1 cellular context compared by ENCODE assay signal in genomic region chr17:33266116-33266515, GRCh38.
TF ChIP-seq lines count a peak whose summit lies in the region.

No MANE protein-coding gene starts in this region.

TF ChIP-seq in SK-N-SH, 30 proteins besides CTCF, POLR2A, EP300 and RAD21 (continued from another document):
- TF ChIP-seq PBX3 (IDR thresholded peaks at IDR 0.05) (no peak), MXI1 (IDR thresholded peaks at IDR 0.05; ENCODE audit: low read depth, low read length) (no peak), TCF12 (IDR thresholded peaks at IDR 0.05) (no peak), JUND (IDR thresholded peaks at IDR 0.05) (no peak), SMC3 (IDR thresholded peaks at IDR 0.05; ENCODE audit: low read depth, low read length) (no peak), RXRA (IDR thresholded peaks at IDR 0.05; ENCODE audit: borderline replicate concordance, low read depth) (no peak), ELF1 (IDR thresholded peaks at IDR 0.05) (no peak), EZH2phosphoT487 (IDR thresholded peaks at IDR 0.05; ENCODE audit: borderline replicate concordance, low read depth) (no peak), GATA2 (CRISPR knock-in tag; IDR thresholded peaks at IDR 0.05) (no peak), FOXJ3 (CRISPR knock-in tag; IDR thresholded peaks at IDR 0.05) (no peak), IRF3 (IDR thresholded peaks at IDR 0.05; ENCODE audit: low read depth, low read length) (no peak), RFX5 (IDR thresholded peaks at IDR 0.05; ENCODE audit: low read length) (no peak), MAX (IDR thresholded peaks at IDR 0.05; ENCODE audit: low read depth) (no peak), USF1 (IDR thresholded peaks at IDR 0.05; ENCODE audit: borderline replicate concordance, low read depth) (no peak), NRF1 (IDR thresholded peaks at IDR 0.05; ENCODE audit: low read depth, low read length) (no peak)
